21 cellular contexts compared by ENCODE assay signal in the genomic region with DNA sequence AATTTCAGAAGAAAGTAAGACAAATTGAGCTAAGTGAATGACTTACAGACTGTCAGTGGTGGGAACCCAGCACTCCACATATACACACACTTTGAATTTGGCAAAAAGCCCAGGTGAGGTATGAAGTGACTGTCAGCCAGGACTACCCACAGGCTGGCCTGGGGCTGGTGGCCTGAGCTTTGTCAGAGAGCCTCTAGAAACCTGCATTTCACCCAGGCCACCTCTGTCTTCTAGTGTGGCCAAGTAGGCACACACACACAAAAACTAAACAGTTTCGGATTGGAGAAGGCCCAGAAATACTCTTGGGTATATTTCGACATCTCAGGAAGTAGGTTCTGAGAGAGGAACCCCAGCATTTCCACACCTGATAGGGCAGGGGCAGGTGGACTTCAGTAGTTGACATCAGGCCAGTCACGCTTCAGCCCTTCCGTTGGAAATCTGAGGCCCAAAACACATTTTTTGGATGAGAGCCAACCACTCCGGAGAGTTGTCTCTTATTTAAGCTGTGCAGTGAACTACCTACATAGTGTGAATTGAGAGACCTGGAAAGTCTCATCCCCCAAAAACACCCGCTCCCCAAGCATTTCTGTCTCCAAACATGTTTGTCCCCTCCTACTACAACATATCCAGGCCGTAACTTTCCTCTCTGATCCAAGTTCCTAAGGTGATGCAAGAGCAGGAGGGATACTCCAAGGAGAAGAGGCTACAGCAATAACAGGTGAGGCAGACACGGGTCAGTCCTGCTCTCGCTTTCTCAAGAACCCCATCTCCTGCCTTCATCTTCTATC.
DNase-seq lines count a peak whose midpoint lies in the region; ATAC-seq, FAIRE-seq and TF ChIP-seq lines count a peak whose summit lies in the region.
"Had no signal": no experiment of that assay in that cellular context is flagged by ENCODE, and none has a peak within 500 bp of the region (broad histone marks: within the 10 kb centered on the region; RNA-seq: fewer than 3 reads in every experiment).

No MANE protein-coding gene starts in this region.

- no peaks in the 10 kb centered on the region for H3K9me2 ChIP-seq in PC-3 (replicated peaks; ENCODE audit: low read length)

- H3K4me1 ChIP-seq in BE2C (no peaks in the 10 kb centered on the region), K562 (replicated peaks in 1 of 2; ENCODE audit: control insufficient read depth in 2 of 2, insufficient read depth in 2 of 2, low read length in 2 of 2) (no peaks in the 10 kb centered on the region), PC-3 (ENCODE audit: insufficient read depth, low read length) (no peaks in the 10 kb centered on the region)
- H3K4me1 ChIP-seq: testis had no signal

- H3K27ac Mint-ChIP-seq in activated naive CD8-positive, alpha-beta T cell treated with anti-CD3 and anti-CD28 coated beads for 36 hours, result no peak overlapping the region
- H3K27ac Mint-ChIP-seq: activated CD4-positive, alpha-beta T cell treated with anti-CD3 and anti-CD28 coated beads for 36 hours; CD8-positive, alpha-beta memory T cell; memory B cell; stimulated activated memory B cell treated with anti-CD40 and anti-IgM and Interleukin-4, amounts not matched to agents 10 μg/mL and 1 μg/mL and 100 μg/mL, for 72 hours had no signal

- in situ Hi-C loops in K562 (cut with MboI), result no loop called here

- no peaks in the 10 kb centered on the region for H3K27me3 ChIP-seq in BE2C
- peaks cover 3 to 15% of the 10 kb centered on the region in 2 experiments; a peak in 3 of 5 replicates for H3K27me3 ChIP-seq in K562 (ENCODE audit: control insufficient read depth in 2 of 2, insufficient read depth in 2 of 2, low read length in 2 of 2)
- H3K27me3 ChIP-seq in PC-3 (ENCODE audit: low read length), result peaks cover 63% of the 10 kb centered on the region
- H3K27me3 ChIP-seq: testis had no signal

- H3K27ac ChIP-seq in K562 (ENCODE audit: extremely low read depth, low read depth, low read length) (no peak overlapping the region), PC-3 (ENCODE audit: low read length) (no peak overlapping the region)
- H3K27ac ChIP-seq: coronary artery, testis had no signal

- BruUV-seq in K562 (replicated peaks; lab: Mats Ljungman, UMichigan) (no TSS peak), PC-3 (replicated peaks; lab: Mats Ljungman, UMichigan) (no TSS peak)

- no peaks in the 10 kb centered on the region for H3K4me1 Mint-ChIP-seq in activated naive CD8-positive, alpha-beta T cell treated with anti-CD3 and anti-CD28 coated beads for 36 hours
- H3K4me1 Mint-ChIP-seq: activated CD4-positive, alpha-beta T cell treated with anti-CD3 and anti-CD28 coated beads for 36 hours; CD8-positive, alpha-beta memory T cell; memory B cell; stimulated activated memory B cell treated with anti-CD40 and anti-IgM and Interleukin-4, amounts not matched to agents 10 μg/mL and 1 μg/mL and 100 μg/mL, for 72 hours had no signal

- ATAC-seq in K562 (no peak), PC-3 (no peak)
- ATAC-seq: activated CD4-positive, alpha-beta T cell treated with anti-CD3 and anti-CD28 coated beads for 36 hours; right cardiac atrium; stimulated activated memory B cell treated with anti-CD40 and anti-IgM and Interleukin-4, amounts not matched to agents 10 μg/mL and 1 μg/mL and 100 μg/mL, for 72 hours had no signal

- H3K36me3 ChIP-seq in BE2C (no peaks in the 10 kb centered on the region), K562 (ENCODE audit: control insufficient read depth, insufficient read depth, low read length) (no peaks in the 10 kb centered on the region), PC-3 (ENCODE audit: low read depth, low read length) (no peaks in the 10 kb centered on the region)

- no peak for TF ChIP-seq RAD21 in K562 (CRISPR knock-in tag; conservative IDR thresholded peaks at IDR 0.05 in 1 of 2, IDR thresholded peaks at IDR 0.05 in 1 of 2)

- 2% methylated on average over 9 of the region's 9 CpGs for WGBS in K562 (ENCODE audit: insufficient coverage, low coverage, missing lambda C conversion rate)

- CTCF ChIA-PET in K562 (lab: Yijun Ruan, JAX; ENCODE audit: low intra/inter-chr PET ratio), result no interaction called here
- CTCF ChIA-PET in PC-3 (lab: Charles Lee), result interaction anchor here (0.6 kb wide), 1 partner anchor 661 kb away, joined by 3 read pairs; no protein-coding TSS in a partner anchor

- TF ChIP-seq POLR2A in K562 (conservative IDR thresholded peaks at IDR 0.05), result no peak

- H3K4me3 ChIP-seq in BE2C (ENCODE audit: low read depth, low read length) (no peak overlapping the region), K562 (no peak overlapping the region), PC-3 (ENCODE audit: low read length) (no peak overlapping the region)
- H3K4me3 ChIP-seq: coronary artery, testis had no signal

- no peak overlapping the region for H3K4me3 Mint-ChIP-seq in activated naive CD8-positive, alpha-beta T cell treated with anti-CD3 and anti-CD28 coated beads for 36 hours
- H3K4me3 Mint-ChIP-seq: activated CD4-positive, alpha-beta T cell treated with anti-CD3 and anti-CD28 coated beads for 36 hours; CD8-positive, alpha-beta memory T cell; memory B cell; stimulated activated memory B cell treated with anti-CD40 and anti-IgM and Interleukin-4, amounts not matched to agents 10 μg/mL and 1 μg/mL and 100 μg/mL, for 72 hours had no signal

- H4K20me1 ChIP-seq in K562 (replicated peaks; ENCODE audit: control insufficient read depth, insufficient read depth, low read length), result no peaks in the 10 kb centered on the region
- no peaks in the 10 kb centered on the region for H4K20me1 ChIP-seq in PC-3 (ENCODE audit: low read length)

- no peaks in the 10 kb centered on the region for H3K9me3 ChIP-seq in BE2C
- H3K9me3 ChIP-seq in K562 (replicated peaks; ENCODE audit: control insufficient read depth, insufficient read depth, low read depth, low read length), result no peaks in the 10 kb centered on the region
- H3K9me3 ChIP-seq in PC-3 (ENCODE audit: low read length), result no peaks in the 10 kb centered on the region
- H3K9me3 ChIP-seq: testis had no signal

- H3K36me3 Mint-ChIP-seq in activated naive CD8-positive, alpha-beta T cell treated with anti-CD3 and anti-CD28 coated beads for 36 hours, result no peaks in the 10 kb centered on the region
- H3K36me3 Mint-ChIP-seq: CD8-positive, alpha-beta memory T cell; memory B cell; stimulated activated memory B cell treated with anti-CD40 and anti-IgM and Interleukin-4, amounts not matched to agents 10 μg/mL and 1 μg/mL and 100 μg/mL, for 72 hours had no signal

- TF ChIP-seq CTCF in BE2C (IDR thresholded peaks at IDR 0.05; ENCODE audit: low read depth, low read length) (no peak), K562 (IDR thresholded peaks at IDR 0.05 in 2 of 3, conservative IDR thresholded peaks at IDR 0.05 in 1 of 3; ENCODE audit: insufficient read depth in 2 of 3, low read depth in 1 of 3, low read length in 3 of 3) (no peak), PC-3 (conservative IDR thresholded peaks at IDR 0.05; ENCODE audit: low read depth, low read length) (no peak)

- no peaks in the 10 kb centered on the region for H3K79me2 ChIP-seq in K562 (ENCODE audit: control insufficient read depth, insufficient read depth, low read length)
- no peaks in the 10 kb centered on the region for H3K79me2 ChIP-seq in PC-3 (ENCODE audit: low read length)

- TF ChIP-seq EP300 in K562 (IDR thresholded peaks at IDR 0.05; ENCODE audit: low read length), result no peak

- H3K9ac ChIP-seq in K562 (ENCODE audit: insufficient read depth in 1 of 2, low read depth in 2 of 2, low read length in 2 of 2) (no peak overlapping the region), PC-3 (ENCODE audit: low read length) (no peak overlapping the region)

- intact Hi-C loops in K562 (cut with micrococcal nuclease) (no loop called here), PC-3 (cut with micrococcal nuclease) (no loop called here)

- no peaks in the 10 kb centered on the region for H3K27me3 Mint-ChIP-seq in activated naive CD8-positive, alpha-beta T cell treated with anti-CD3 and anti-CD28 coated beads for 36 hours
- H3K27me3 Mint-ChIP-seq: activated CD4-positive, alpha-beta T cell treated with anti-CD3 and anti-CD28 coated beads for 36 hours; memory B cell; stimulated activated memory B cell treated with anti-CD40 and anti-IgM and Interleukin-4, amounts not matched to agents 10 μg/mL and 1 μg/mL and 100 μg/mL, for 72 hours had no signal

- no peak for FAIRE-seq in K562 (lab: Jason Lieb, UNC)
- FAIRE-seq: TTC549 had no signal

- H3K9me1 ChIP-seq in K562 (ENCODE audit: control insufficient read depth, insufficient read depth, low read length), result no peaks in the 10 kb centered on the region

- peak; percentile 50 for DNase-seq in BE2C
- peak; percentile 72 for DNase-seq in DMS53 (lab: John Stamatoyannopoulos, UW)
- peak; percentile 41 for DNase-seq in NCI-H2196 (lab: John Stamatoyannopoulos, UW; ENCODE audit: unreplicated experiment)
- no peak for DNase-seq in K562 (ENCODE audit: extremely low read depth in 1 of 4, low spot score in 3 of 4)
- no peak for DNase-seq in GM19240 (ENCODE audit: insufficient read length, low spot score)
- DNase-seq in activated naive CD8-positive, alpha-beta T cell treated with anti-CD3 and anti-CD28 coated beads for 36 hours, result no peak
- DNase-seq in PC-3, result no peak
- no peak for DNase-seq in foreskin melanocyte
- DNase-seq: activated CD4-positive, alpha-beta T cell treated with anti-CD3 and anti-CD28 coated beads for 36 hours; CD8-positive, alpha-beta memory T cell; GOT3; NCI-H187; occipital lobe; stimulated activated CD4-positive, alpha-beta T cell treated with anti-CD3 and anti-CD28 coated beads, Interleukin-15, amount 100 ng/mL, for 24 hours; SW 1271; testis had no signal

- H3K4me2 ChIP-seq in K562 (ENCODE audit: insufficient read depth, low read length) (no peak overlapping the region), PC-3 (ENCODE audit: low read length) (no peak overlapping the region)

- H2AFZ ChIP-seq in K562 (ENCODE audit: low read depth, low read length) (no peak overlapping the region), PC-3 (ENCODE audit: low read length) (no peak overlapping the region)

- H3K9me3 Mint-ChIP-seq in activated naive CD8-positive, alpha-beta T cell treated with anti-CD3 and anti-CD28 coated beads for 36 hours, result no peaks in the 10 kb centered on the region
- H3K9me3 Mint-ChIP-seq: CD8-positive, alpha-beta memory T cell; memory B cell; stimulated activated memory B cell treated with anti-CD40 and anti-IgM and Interleukin-4, amounts not matched to agents 10 μg/mL and 1 μg/mL and 100 μg/mL, for 72 hours had no signal

- no peaks in the 10 kb centered on the region for H3F3A ChIP-seq in PC-3 (ENCODE audit: low read length, unreplicated experiment)

- POLR2A ChIA-PET in K562 (lab: Yijun Ruan, JAX), result interaction anchor here (1.5 kb wide), 1 partner anchor 9 kb away, joined by 4 read pairs; no protein-coding TSS in a partner anchor
- POLR2A ChIA-PET in PC-3 (lab: Charles Lee; ENCODE audit: unreplicated experiment), result no interaction called here

TF ChIP-seq in K562, 482 proteins besides CTCF, POLR2A, EP300 and RAD21 (continues in another document):
- peak; percentile 56 for TF ChIP-seq NFIC (IDR thresholded peaks at IDR 0.05)
- no peak for TF ChIP-seq CHD4 (IDR thresholded peaks at IDR 0.05; ENCODE audit: insufficient read depth, insufficient replicate concordance, low read depth, low read length, poor library complexity, severe bottlenecking)
- TF ChIP-seq RAD51 (IDR thresholded peaks at IDR 0.05; ENCODE audit: borderline replicate concordance, low read depth), result no peak

Comparison
In these comparisons a context has a peak if more than half of its experiments do, and no peak if none do; other contexts are left out.
1. DNase-seq: peak in BE2C (single experiment), DMS53 (single experiment) and NCI-H2196 (single experiment); none in K562 (0 of 4), GM19240 (single experiment), activated naive CD8-positive, alpha-beta T cell treated with anti-CD3 and anti-CD28 coated beads for 36 hours (single experiment), PC-3 (single experiment) and foreskin melanocyte (single experiment).